ENCODE assay signal across 8 cellular contexts in genomic region chr16:28925386-28926228, GRCh38. TPM values are rescaled to one million over a fixed set of nuclear protein-coding genes. Genes with fewer than 3 reads are reported as not detected.
A peak's percentile ranks its signal among the peaks of the same experiment; 100 is the strongest.
DNase-seq lines count a peak whose midpoint lies in the region; ATAC-seq and TF ChIP-seq lines count a peak whose summit lies in the region.

No MANE protein-coding gene starts in this region.

- no peaks in the 10 kb centered on the region for H3K27me3 ChIP-seq in CD4-positive, alpha-beta memory T cell (ENCODE audit: insufficient read depth, low read length)
- no peaks in the 10 kb centered on the region for H3K27me3 ChIP-seq in testis

- H3K9me3 Mint-ChIP-seq in CD4-positive, alpha-beta memory T cell: peaks cover 0 to 2% (median 0%) of the 10 kb centered on the region in 8 donors

- H3K4me3 ChIP-seq in CD4-positive, alpha-beta memory T cell (ENCODE audit: low read length in 2 of 2): peak overlapping the region; percentile 66 to 95
- H3K4me3 ChIP-seq in testis: peak overlapping the region; percentile 70 to 90

- TF ChIP-seq CTCF in omental fat pad (IDR thresholded peaks at IDR 0.05): no peak
- no peak for TF ChIP-seq CTCF in testis (IDR thresholded peaks at IDR 0.05)

- no peaks in the 10 kb centered on the region for H3K9me3 ChIP-seq in CD4-positive, alpha-beta memory T cell (ENCODE audit: control insufficient read depth in 1 of 2, low read length in 2 of 2)
- no peaks in the 10 kb centered on the region for H3K9me3 ChIP-seq in testis

- H3K4me3 Mint-ChIP-seq in CD4-positive, alpha-beta memory T cell: peak overlapping the region; percentile 91 to 96 (median 94)

- intact Hi-C loops in CD4-positive, alpha-beta memory T cell (cut with micrococcal nuclease): loop anchor here (1.0 to 2.0 kb wide), 5 partner anchors 25 to 103 kb away; partner anchors contain the start of genes ATXN2L, NFATC2IP, SPNS1 and TUFM
- intact Hi-C loops in testis (cut with DNase I; ENCODE audit: low total_unique reads): no loop called here

- CTCF ChIA-PET in CD4-positive, alpha-beta memory T cell (lab: Charles Lee; ENCODE audit: partially characterized antibody): interaction anchor here (0.9 to 3.8 kb wide), 3 partner anchors 19 to 24 kb away, joined by 3 to 20 read pairs (median 19); no protein-coding TSS in a partner anchor

- H3K27me3 Mint-ChIP-seq in CD4-positive, alpha-beta memory T cell: no peaks in the 10 kb centered on the region

- ATAC-seq in GM19397 (IDR thresholded peaks at IDR 0.05; ENCODE audit: unreplicated experiment) (peak; percentile 25), omental fat pad (ENCODE audit: low FRiP score) (peak; percentile 54)

- H3K27ac Mint-ChIP-seq in CD4-positive, alpha-beta memory T cell: peak overlapping the region; percentile 96 to 100 (median 99)

- POLR2A ChIA-PET in CD4-positive, alpha-beta memory T cell (lab: Charles Lee; ENCODE audit: partially characterized antibody): interaction anchor here (1.0 to 3.4 kb wide), 15 partner anchors 11 to 103 kb away, joined by 3 to 28 read pairs (median 8); partner anchors contain the start of genes ATXN2L, LAT, NFATC2IP and SH2B1

- peaks cover 16% of the 10 kb centered on the region for H3K4me1 ChIP-seq in CD4-positive, alpha-beta memory T cell (ENCODE audit: insufficient read depth, low read length)
- H3K4me1 ChIP-seq in testis: peaks cover 13% of the 10 kb centered on the region

- no peaks in the 10 kb centered on the region for H3K36me3 ChIP-seq in CD4-positive, alpha-beta memory T cell (ENCODE audit: insufficient read depth, low read length)
- H3K36me3 ChIP-seq in testis (ENCODE audit: low read depth, missing control alignments): no peaks in the 10 kb centered on the region

- peak overlapping the region; percentile 93 for H3K27ac ChIP-seq in CD4-positive, alpha-beta memory T cell (ENCODE audit: low read depth, low read length)
- peak overlapping the region; percentile 66 to 97 for H3K27ac ChIP-seq in testis

- H3K4me1 Mint-ChIP-seq in CD4-positive, alpha-beta memory T cell: peaks cover 10 to 31% (median 20%) of the 10 kb centered on the region in 4 donors

- peak; percentile 84 to 90 (median 86) for DNase-seq in CD4-positive, alpha-beta memory T cell
- DNase-seq in HK-2 (ENCODE audit: unreplicated experiment): peak; percentile 74
- peak; percentile 90 for DNase-seq in RKO (ENCODE audit: low spot score)
- DNase-seq in activated gamma-delta T cell (lab: John Stamatoyannopoulos, UW): peak; percentile 66
- DNase-seq in foreskin melanocyte: peak; percentile 82
- DNase-seq in omental fat pad (ENCODE audit: low spot score): no peak
- peak; percentile 80 for DNase-seq in testis

- WGBS in testis, 2 donors: 0 to 1% methylated on average over 39 to 48 of the region's 48 CpGs

- TF ChIP-seq POLR2A in testis (IDR thresholded peaks at IDR 0.05): no peak

- H3K36me3 Mint-ChIP-seq in CD4-positive, alpha-beta memory T cell: peaks cover 5 to 17% of the 10 kb centered on the region in 2 donors

RNA-seq across cellular contexts. Expression of gene RABEP2, which starts 0.6 kb away (rescaled TPM):
- total RNA-seq in CD4-positive, alpha-beta memory T cell: 10 to 100 TPM; 25.7 to 29.0 TPM
- polyA plus RNA-seq in CD4-positive, alpha-beta memory T cell: 1 to 10 TPM; 3.1 to 5.1 TPM
- total RNA-seq in omental fat pad (10 to 100 TPM; 10.1 to 21.7 (median 17.0) TPM), testis (10 to 100 TPM; 43.3 to 51.8 TPM)
- 14.2 TPM for polyA plus RNA-seq in testis (ENCODE audit: insufficient read depth, low read depth, low replicate concordance)

RNA-seq across cellular contexts. Expression of gene CD19, which starts 6.2 kb away (rescaled TPM):
- not detected for total RNA-seq in CD4-positive, alpha-beta memory T cell
- 1 to 10 TPM in 1 of 2 donors, under 1 TPM in 1; 0.27 to 1.4 TPM for polyA plus RNA-seq in CD4-positive, alpha-beta memory T cell
- total RNA-seq in omental fat pad: under 1 TPM in 1 of 4 donors, not detected in 3; 0.46 TPM
- total RNA-seq in testis: 1 to 10 TPM; 2.0 to 4.3 TPM
- polyA plus RNA-seq in testis (ENCODE audit: insufficient read depth, low read depth, low replicate concordance): 7.7 TPM

RNA-seq across cellular contexts. Expression of gene NFATC2IP, which starts 25.1 kb away (rescaled TPM):
- 100 to 1,000 TPM; 105 to 115 TPM for total RNA-seq in CD4-positive, alpha-beta memory T cell
- 10 to 100 TPM; 29.3 to 30.1 TPM for polyA plus RNA-seq in CD4-positive, alpha-beta memory T cell
- 10 to 100 TPM; 22.1 to 33.4 (median 29.3) TPM for total RNA-seq in omental fat pad
- total RNA-seq in testis: 100 to 1,000 TPM in 1 of 2 donors, 10 to 100 TPM in 1; 81.1 to 111 TPM
- 69.0 TPM for polyA plus RNA-seq in testis (ENCODE audit: insufficient read depth, low read depth, low replicate concordance)

RNA-seq across cellular contexts. Expression of gene ATP2A1, which starts 47.3 kb away (rescaled TPM):
- under 1 TPM; 0.67 to 0.94 TPM for total RNA-seq in CD4-positive, alpha-beta memory T cell
- not detected for polyA plus RNA-seq in CD4-positive, alpha-beta memory T cell
- total RNA-seq in omental fat pad: under 1 TPM; 0.32 to 0.44 (median 0.37) TPM
- total RNA-seq in testis: 10 to 100 TPM; 12.2 to 17.3 TPM
- 9.1 TPM for polyA plus RNA-seq in testis (ENCODE audit: insufficient read depth, low read depth, low replicate concordance)

RNA-seq across cellular contexts. Expression of gene SPNS1, which starts 49.0 kb away (rescaled TPM):
- 10 to 100 TPM; 31.0 to 34.4 TPM for total RNA-seq in CD4-positive, alpha-beta memory T cell
- polyA plus RNA-seq in CD4-positive, alpha-beta memory T cell: 10 to 100 TPM; 28.2 to 30.4 TPM
- total RNA-seq in omental fat pad (10 to 100 TPM; 16.3 to 21.0 (median 18.5) TPM), testis (10 to 100 TPM; 51.7 to 56.9 TPM)
- polyA plus RNA-seq in testis (ENCODE audit: insufficient read depth, low read depth, low replicate concordance): 32.0 TPM
